22 cellular contexts compared by ENCODE assay signal in the genomic region with DNA sequence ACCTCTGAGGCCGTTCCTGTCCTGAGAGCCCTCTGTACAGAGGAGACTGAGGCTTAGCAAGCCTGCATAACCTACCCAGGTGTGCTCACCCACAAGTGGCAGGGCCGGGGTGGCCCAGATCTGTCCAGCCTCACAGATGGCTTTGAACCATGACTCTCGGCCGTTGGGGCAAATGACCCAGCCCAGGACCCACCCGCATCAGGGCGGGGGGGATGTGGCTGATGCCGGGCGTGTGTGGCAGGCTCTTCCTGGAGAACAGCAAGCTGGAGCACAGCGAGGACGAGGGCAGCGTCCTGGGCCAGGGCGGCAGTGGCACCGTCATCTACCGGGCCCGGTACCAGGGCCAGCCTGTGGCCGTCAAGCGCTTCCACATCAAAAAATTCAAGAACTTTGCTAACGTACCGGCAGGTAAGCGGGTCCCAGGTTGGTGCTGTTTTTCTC.
A peak's percentile ranks its signal among the peaks of the same experiment; 100 is the strongest.
DNase-seq lines count a peak whose midpoint lies in the region; ATAC-seq and TF ChIP-seq lines count a peak whose summit lies in the region.
"Had no signal": no experiment of that assay in that cellular context is flagged by ENCODE, and none has a peak within 500 bp of the region (broad histone marks: within the 10 kb centered on the region; RNA-seq: fewer than 3 reads in every experiment).

No MANE protein-coding gene starts in this region.

- H3K27ac Mint-ChIP-seq in activated CD4-positive, alpha-beta T cell treated with anti-CD3 and anti-CD28 coated beads, Interleukin-2, amount 10 ng/mL, durations not matched to agents 7 days and 5 days: no peak overlapping the region
- no peak overlapping the region for H3K27ac Mint-ChIP-seq in activated CD4-positive, alpha-beta T cell treated with anti-CD3 and anti-CD28 coated beads, Interleukin-2, amount 10 ng/mL, durations not matched to agents 24 days and 14 days

- no peaks in the 10 kb centered on the region for H3K36me3 Mint-ChIP-seq in activated CD4-positive, alpha-beta T cell treated with anti-CD3 and anti-CD28 coated beads, Interleukin-2, amount 10 ng/mL, durations not matched to agents 7 days and 5 days (ENCODE audit: low read depth)
- no peaks in the 10 kb centered on the region for H3K36me3 Mint-ChIP-seq in activated CD4-positive, alpha-beta T cell treated with anti-CD3 and anti-CD28 coated beads, Interleukin-2, amount 10 ng/mL, durations not matched to agents 24 days and 14 days (ENCODE audit: low read depth)

- H3K4me1 ChIP-seq in stomach: no peaks in the 10 kb centered on the region
- H3K4me1 ChIP-seq: Caco-2 had no signal

- no peak overlapping the region for H3K27ac ChIP-seq in stomach

- H3K4me3 Mint-ChIP-seq in activated CD4-positive, alpha-beta T cell treated with anti-CD3 and anti-CD28 coated beads, Interleukin-2, amount 10 ng/mL, durations not matched to agents 7 days and 5 days: no peak overlapping the region
- H3K4me3 Mint-ChIP-seq in activated CD4-positive, alpha-beta T cell treated with anti-CD3 and anti-CD28 coated beads, Interleukin-2, amount 10 ng/mL, durations not matched to agents 24 days and 14 days: no peak overlapping the region

- TF ChIP-seq CTCF in stomach (IDR thresholded peaks at IDR 0.05): no peak

- POLR2A ChIA-PET in activated CD4-positive, alpha-beta T cell treated with anti-CD3 and anti-CD28 coated beads, Interleukin-2, amount 10 ng/mL, durations not matched to agents 7 days and 5 days (lab: Charles Lee): no interaction called here

- intact Hi-C loops in activated CD4-positive, alpha-beta T cell treated with anti-CD3 and anti-CD28 coated beads, Interleukin-2, amount 10 ng/mL, durations not matched to agents 24 days and 14 days (cut with micrococcal nuclease): no loop called here
- intact Hi-C loops in stomach (cut with DNase I; ENCODE audit: low total_unique reads): no loop called here

- DNase-seq in activated CD4-positive, alpha-beta T cell treated with anti-CD3 and anti-CD28 coated beads, Interleukin-2, amount 10 ng/mL, durations not matched to agents 7 days and 5 days: peak; percentile 1
- no peak for DNase-seq in activated CD4-positive, alpha-beta T cell treated with anti-CD3 and anti-CD28 coated beads, Interleukin-2, amount 10 ng/mL, durations not matched to agents 24 days and 14 days
- peak; percentile 37 for DNase-seq in ecto neural progenitor cell (ENCODE audit: low spot score)
- DNase-seq in mesenteric fat pad (ENCODE audit: low spot score): peak; percentile 82
- DNase-seq in stomach: peak; percentile 16
- DNase-seq in ACHN: no peak
- DNase-seq: 8988T; C1 segment of cervical spinal cord; Caco-2; DMS79; KBM-7; NCI-H1048; NCI-H146; NCI-H2107; NCI-H226; NCI-H526; NK-92 treated with Interleukin-12 subunit alpha and Interleukin-12 subunit beta, amount 100 ng/mL, for 24 hours; OCI-M1; RPMI8226 had no signal

- H3K4me3 ChIP-seq in stomach: no peak overlapping the region
- H3K4me3 ChIP-seq: GM12878 had no signal

- CTCF ChIA-PET in activated CD4-positive, alpha-beta T cell treated with anti-CD3 and anti-CD28 coated beads, Interleukin-2, amount 10 ng/mL, durations not matched to agents 7 days and 5 days (lab: Charles Lee): no interaction called here

- no peaks in the 10 kb centered on the region for H3K9me3 ChIP-seq in stomach
- H3K9me3 ChIP-seq: Caco-2 had no signal

- no peak for TF ChIP-seq EP300 in stomach (IDR thresholded peaks at IDR 0.05)

- no peak for TF ChIP-seq POLR2A in stomach (IDR thresholded peaks at IDR 0.05)

- 93 to 95% (median 94%) methylated on average over 5 to 20 of the region's 20 CpGs for WGBS in stomach, 5 donors

- no peaks in the 10 kb centered on the region for H3K9me3 Mint-ChIP-seq in activated CD4-positive, alpha-beta T cell treated with anti-CD3 and anti-CD28 coated beads, Interleukin-2, amount 10 ng/mL, durations not matched to agents 7 days and 5 days
- H3K9me3 Mint-ChIP-seq in activated CD4-positive, alpha-beta T cell treated with anti-CD3 and anti-CD28 coated beads, Interleukin-2, amount 10 ng/mL, durations not matched to agents 24 days and 14 days: no peaks in the 10 kb centered on the region

- in situ Hi-C loops in ACHN (cut with HindIII; ENCODE audit: low pct_ligation_motif_present, low pct_unique_long_range_greater_than_20kb, low sequenced_read_pairs): no loop called here

- no peaks in the 10 kb centered on the region for H3K4me1 Mint-ChIP-seq in activated CD4-positive, alpha-beta T cell treated with anti-CD3 and anti-CD28 coated beads, Interleukin-2, amount 10 ng/mL, durations not matched to agents 7 days and 5 days
- H3K4me1 Mint-ChIP-seq in activated CD4-positive, alpha-beta T cell treated with anti-CD3 and anti-CD28 coated beads, Interleukin-2, amount 10 ng/mL, durations not matched to agents 24 days and 14 days: no peaks in the 10 kb centered on the region

- H3K27me3 ChIP-seq in stomach: no peaks in the 10 kb centered on the region

- peaks cover 11 to 92% (median 85%) of the 10 kb centered on the region in 4 donors for H3K36me3 ChIP-seq in stomach

- no peaks in the 10 kb centered on the region for H3K27me3 Mint-ChIP-seq in activated CD4-positive, alpha-beta T cell treated with anti-CD3 and anti-CD28 coated beads, Interleukin-2, amount 10 ng/mL, durations not matched to agents 7 days and 5 days
- H3K27me3 Mint-ChIP-seq in activated CD4-positive, alpha-beta T cell treated with anti-CD3 and anti-CD28 coated beads, Interleukin-2, amount 10 ng/mL, durations not matched to agents 24 days and 14 days: no peaks in the 10 kb centered on the region

- ATAC-seq in GM18511 (IDR thresholded peaks at IDR 0.05; ENCODE audit: unreplicated experiment) (no peak), HG02981 (IDR thresholded peaks at IDR 0.05; ENCODE audit: unreplicated experiment) (no peak)
- ATAC-seq: GM12878 had no signal

Comparison
In these comparisons a context has a peak if more than half of its experiments do, and no peak if none do; other contexts are left out.
1. DNase-seq: peak in activated CD4-positive, alpha-beta T cell treated with anti-CD3 and anti-CD28 coated beads, Interleukin-2, amount 10 ng/mL, durations not matched to agents 7 days and 5 days (single experiment), ecto neural progenitor cell (single experiment), mesenteric fat pad (single experiment) and stomach (single experiment); none in activated CD4-positive, alpha-beta T cell treated with anti-CD3 and anti-CD28 coated beads, Interleukin-2, amount 10 ng/mL, durations not matched to agents 24 days and 14 days (single experiment) and ACHN (single experiment).